Comparison of ENCODE assay signal across 1 cellular context in the genomic region with DNA sequence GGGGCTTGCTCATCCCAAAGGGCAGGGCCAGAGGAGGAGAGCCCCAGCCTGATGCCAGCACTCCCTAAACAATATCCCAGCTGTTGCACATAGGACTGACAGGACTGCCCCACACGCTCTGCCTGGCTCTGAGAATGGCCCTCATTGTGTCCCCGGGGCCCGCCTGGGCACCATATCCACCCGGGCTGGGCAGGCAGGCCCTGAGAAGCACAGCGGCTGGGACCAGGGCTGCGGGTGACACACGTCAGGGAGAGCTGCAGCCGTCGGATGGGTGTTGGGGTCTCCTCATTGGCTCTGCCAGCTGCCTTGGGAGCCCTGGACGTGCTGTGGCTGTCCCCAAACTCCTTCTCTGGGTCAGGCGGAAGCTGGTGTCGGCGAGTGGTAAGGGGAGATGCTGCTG.
TF ChIP-seq lines count a peak whose summit lies in the region.

No MANE protein-coding gene starts in this region.

TF ChIP-seq in IMR-90, 13 proteins besides CTCF, POLR2A, EP300 and RAD21:
- TF ChIP-seq NFE2L2 (IDR thresholded peaks at IDR 0.05; ENCODE audit: low read depth, low read length), result no peak
- no peak for TF ChIP-seq MAFK (IDR thresholded peaks at IDR 0.05; ENCODE audit: low read depth, low read length)
- no peak for TF ChIP-seq MAZ (IDR thresholded peaks at IDR 0.05; ENCODE audit: borderline replicate concordance, low read depth, low read length)
